In the genomic region with DNA sequence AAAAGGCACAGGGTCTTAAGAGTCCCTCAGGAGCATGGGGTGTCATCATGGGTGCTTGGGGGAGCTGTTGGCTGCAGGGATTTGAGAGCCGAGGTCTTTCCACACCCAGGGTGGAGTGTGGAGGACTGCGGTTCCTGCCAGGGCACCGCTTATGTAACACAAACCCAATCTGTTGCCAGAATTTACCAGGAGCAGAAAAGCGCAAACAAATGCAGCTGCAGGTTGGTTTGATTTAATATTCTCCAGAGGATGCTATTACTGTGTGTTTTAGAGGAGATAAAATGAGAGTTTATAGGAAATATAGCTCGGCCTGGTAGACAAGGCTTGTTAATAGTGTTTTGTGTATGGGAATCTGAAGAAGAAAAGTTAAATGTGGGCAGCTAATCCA, we compare ENCODE assay signal across 13 cellular contexts.
DNase-seq lines count a peak whose midpoint lies in the region; ATAC-seq and TF ChIP-seq lines count a peak whose summit lies in the region.
"Had no signal": no experiment of that assay in that cellular context is flagged by ENCODE, and none has a peak within 500 bp of the region (broad histone marks: within the 10 kb centered on the region; RNA-seq: fewer than 3 reads in every experiment).

No MANE protein-coding gene starts in this region.

- peak; percentile 32; the same call in 1 of the 3 replicates for ATAC-seq in SK-N-SH treated with all-trans-retinoic acid at 6 μM for 48 hours
- ATAC-seq in left ventricle myocardium superior, result peak; percentile 16
- no peak for ATAC-seq in GM18498 (IDR thresholded peaks at IDR 0.05; ENCODE audit: unreplicated experiment)
- no peak for ATAC-seq in HG03280 (IDR thresholded peaks at IDR 0.05; ENCODE audit: unreplicated experiment)
- ATAC-seq: gastrocnemius medialis had no signal

- no peak overlapping the region for H3K4me3 ChIP-seq in sigmoid colon
- H3K4me3 ChIP-seq: gastrocnemius medialis, lung had no signal

- peaks cover 0 to 28% (median 0%) of the 10 kb centered on the region in 4 donors for H3K36me3 ChIP-seq in sigmoid colon
- H3K36me3 ChIP-seq: gastrocnemius medialis had no signal

- WGBS in sigmoid colon, 2 donors, result 14 to 65% methylated on average over 5 of the region's 5 CpGs

- TF ChIP-seq POLR2A in sigmoid colon (IDR thresholded peaks at IDR 0.05), result no peak

- H3K27ac ChIP-seq in sigmoid colon, result peak overlapping the region in 3 of 4 donors; percentile 29 to 54 (median 48)
- H3K27ac ChIP-seq: gastrocnemius medialis had no signal

- TF ChIP-seq CTCF in sigmoid colon (IDR thresholded peaks at IDR 0.05), result no peak

- DNase-seq in G401 (ENCODE audit: low spot score), result peak; percentile 85
- DNase-seq in left ventricle myocardium superior, result peak; percentile 52
- no peak for DNase-seq in sigmoid colon
- DNase-seq in cortex of kidney (lab: John Stamatoyannopoulos, UW), result no peak
- DNase-seq: activated gamma-delta T cell, COR-L47, gastrocnemius medialis, HCEC 1CT, Kasumi-1 had no signal

- intact Hi-C loops in left ventricle myocardium superior (cut with micrococcal nuclease) (no loop called here), sigmoid colon (cut with DNase I) (no loop called here)

- H3K27me3 ChIP-seq in sigmoid colon, result no peaks in the 10 kb centered on the region
- H3K27me3 ChIP-seq: gastrocnemius medialis had no signal

- H3K9me3 ChIP-seq in sigmoid colon, result no peaks in the 10 kb centered on the region
- H3K9me3 ChIP-seq: gastrocnemius medialis had no signal

- TF ChIP-seq EP300 in sigmoid colon (IDR thresholded peaks at IDR 0.05), result no peak

- in situ Hi-C loops in G401 (cut with HindIII; ENCODE audit: low sequenced_read_pairs), result no loop called here

- H3K4me1 ChIP-seq in sigmoid colon, result peaks cover 0 to 18% (median 13%) of the 10 kb centered on the region in 4 donors

TF ChIP-seq in SK-N-SH treated with all-trans-retinoic acid at 6 μM for 48 hours, 23 proteins besides CTCF, POLR2A, EP300 and RAD21:
- no peak for TF ChIP-seq TSHZ2 (CRISPR knock-in tag; IDR thresholded peaks at IDR 0.05)
- TF ChIP-seq SNAI2 (CRISPR knock-in tag; IDR thresholded peaks at IDR 0.05), result no peak
- no peak for TF ChIP-seq GLIS3 (CRISPR knock-in tag; IDR thresholded peaks at IDR 0.05)
- TF ChIP-seq, protein P1, sequence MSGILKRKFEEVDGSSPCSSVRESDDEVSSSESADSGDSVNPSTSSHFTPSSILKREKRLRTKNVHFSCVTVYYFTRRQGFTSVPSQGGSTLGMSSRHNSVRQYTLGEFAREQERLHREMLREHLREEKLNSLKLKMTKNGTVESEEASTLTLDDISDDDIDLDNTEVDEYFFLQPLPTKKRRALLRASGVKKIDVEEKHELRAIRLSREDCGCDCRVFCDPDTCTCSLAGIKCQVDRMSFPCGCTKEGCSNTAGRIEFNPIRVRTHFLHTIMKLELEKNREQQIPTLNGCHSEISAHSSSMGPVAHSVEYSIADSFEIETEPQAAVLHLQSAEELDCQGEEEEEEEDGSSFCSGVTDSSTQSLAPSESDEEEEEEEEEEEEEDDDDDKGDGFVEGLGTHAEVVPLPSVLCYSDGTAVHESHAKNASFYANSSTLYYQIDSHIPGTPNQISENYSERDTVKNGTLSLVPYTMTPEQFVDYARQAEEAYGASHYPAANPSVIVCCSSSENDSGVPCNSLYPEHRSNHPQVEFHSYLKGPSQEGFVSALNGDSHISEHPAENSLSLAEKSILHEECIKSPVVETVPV (CRISPR knock-in tag; IDR thresholded peaks at IDR 0.05), result no peak
- TF ChIP-seq CREB5 (CRISPR knock-in tag; IDR thresholded peaks at IDR 0.05; ENCODE audit: low read depth), result no peak
- TF ChIP-seq ISL1 (CRISPR knock-in tag; IDR thresholded peaks at IDR 0.05), result no peak
- no peak for TF ChIP-seq TOX (CRISPR knock-in tag; IDR thresholded peaks at IDR 0.05; ENCODE audit: borderline replicate concordance)
- no peak for TF ChIP-seq TCF4 (CRISPR knock-in tag; IDR thresholded peaks at IDR 0.05; ENCODE audit: borderline replicate concordance)
- TF ChIP-seq ZNF70 (CRISPR knock-in tag; IDR thresholded peaks at IDR 0.05), result no peak
- TF ChIP-seq, protein P2, sequence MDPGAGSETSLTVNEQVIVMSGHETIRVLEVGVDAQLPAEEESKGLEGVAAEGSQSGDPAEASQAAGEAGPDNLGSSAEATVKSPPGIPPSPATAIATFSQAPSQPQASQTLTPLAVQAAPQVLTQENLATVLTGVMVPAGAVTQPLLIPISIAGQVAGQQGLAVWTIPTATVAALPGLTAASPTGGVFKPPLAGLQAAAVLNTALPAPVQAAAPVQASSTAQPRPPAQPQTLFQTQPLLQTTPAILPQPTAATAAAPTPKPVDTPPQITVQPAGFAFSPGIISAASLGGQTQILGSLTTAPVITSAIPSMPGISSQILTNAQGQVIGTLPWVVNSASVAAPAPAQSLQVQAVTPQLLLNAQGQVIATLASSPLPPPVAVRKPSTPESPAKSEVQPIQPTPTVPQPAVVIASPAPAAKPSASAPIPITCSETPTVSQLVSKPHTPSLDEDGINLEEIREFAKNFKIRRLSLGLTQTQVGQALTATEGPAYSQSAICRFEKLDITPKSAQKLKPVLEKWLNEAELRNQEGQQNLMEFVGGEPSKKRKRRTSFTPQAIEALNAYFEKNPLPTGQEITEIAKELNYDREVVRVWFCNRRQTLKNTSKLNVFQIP (CRISPR knock-in tag; IDR thresholded peaks at IDR 0.05; ENCODE audit: borderline replicate concordance, low read depth), result no peak
- TF ChIP-seq ZNF565 (CRISPR knock-in tag; conservative IDR thresholded peaks at IDR 0.05; ENCODE audit: low read depth), result no peak
- no peak for TF ChIP-seq ZNF8 (CRISPR knock-in tag; IDR thresholded peaks at IDR 0.05)
- no peak for TF ChIP-seq ZFP30 (CRISPR knock-in tag; IDR thresholded peaks at IDR 0.05)
- no peak for TF ChIP-seq PPARA (CRISPR knock-in tag; IDR thresholded peaks at IDR 0.05; ENCODE audit: borderline replicate concordance)
- TF ChIP-seq ZFP3 (CRISPR knock-in tag; IDR thresholded peaks at IDR 0.05), result no peak
- TF ChIP-seq RARB (CRISPR knock-in tag; IDR thresholded peaks at IDR 0.05), result no peak
- no peak for TF ChIP-seq BACH2 (CRISPR knock-in tag; IDR thresholded peaks at IDR 0.05; ENCODE audit: borderline replicate concordance)
- no peak for TF ChIP-seq CSDC2 (CRISPR knock-in tag; IDR thresholded peaks at IDR 0.05)
- TF ChIP-seq PATZ1 (CRISPR knock-in tag; IDR thresholded peaks at IDR 0.05; ENCODE audit: borderline replicate concordance), result no peak

Comparison
In these comparisons a context has a peak if more than half of its experiments do, and no peak if none do; other contexts are left out.
1. DNase-seq: peak in G401 (single experiment) and left ventricle myocardium superior (single experiment); none in sigmoid colon (single experiment) and cortex of kidney (single experiment).
2. ATAC-seq: peak in SK-N-SH treated with all-trans-retinoic acid at 6 μM for 48 hours (single experiment) and left ventricle myocardium superior (single experiment); none in GM18498 (single experiment) and HG03280 (single experiment).